Comparison of ENCODE assay signal across 1 cellular context in genomic region chr3:185342458-185343169, GRCh38.
TF ChIP-seq lines count a peak whose summit lies in the region.

No MANE protein-coding gene starts in this region.

TF ChIP-seq in K562, 482 proteins besides CTCF, POLR2A, EP300 and RAD21:
- TF ChIP-seq FOXA3 (CRISPR knock-in tag; conservative IDR thresholded peaks at IDR 0.05 in 1 of 2, IDR thresholded peaks at IDR 0.05 in 1 of 2) (no peak), TOE1 (IDR thresholded peaks at IDR 0.05; ENCODE audit: borderline replicate concordance) (no peak), TOE1 (CRISPR knock-in tag; IDR thresholded peaks at IDR 0.05; ENCODE audit: borderline replicate concordance, low read depth) (no peak), PRMT5 (CRISPR knock-in tag; IDR thresholded peaks at IDR 0.05) (no peak), CUX1 (CRISPR knock-in tag; IDR thresholded peaks at IDR 0.05) (no peak), YY1 (IDR thresholded peaks at IDR 0.05; ENCODE audit: borderline replicate concordance in 1 of 3, control insufficient read depth in 1 of 3, extremely low read depth in 1 of 3, insufficient read depth in 3 of 3, insufficient read length in 1 of 3, insufficient replicate concordance in 2 of 3, low read depth in 1 of 3, low read length in 2 of 3) (peak in 1 of 3 experiments; percentile 33), STAT5A (IDR thresholded peaks at IDR 0.05; ENCODE audit: borderline replicate concordance, low read length) (no peak)
TF ChIP-seq in K562: peak in this region for 1.
